ENCODE assay signal across 24 cellular contexts in genomic region chr11:1403721-1404460, GRCh38. TPM values are rescaled to one million over a fixed set of nuclear protein-coding genes. Genes with fewer than 3 reads are reported as not detected.
"Had no signal": no experiment of that assay in that cellular context is flagged by ENCODE, and none has a peak within 500 bp of the region (broad histone marks: within the 10 kb centered on the region; RNA-seq: fewer than 3 reads in every experiment).

No MANE protein-coding gene starts in this region.

- H3K27ac ChIP-seq: gastrocnemius medialis, heart right ventricle, neural progenitor cell, prostate gland, right atrium auricular region, sigmoid colon, stomach, thyroid gland, vagina had no signal

- DNase-seq: cortex of kidney; effector CD4-positive, alpha-beta T cell; foreskin fibroblast; gastrocnemius medialis; hippocampal formation; immature natural killer cell; islet precursor cell; nucleus accumbens; sigmoid colon; stimulated activated CD4-positive, alpha-beta T cell treated with anti-CD3 and anti-CD28 coated beads, Interleukin-2, amount 100 ng/mL, for 24 hours; stimulated activated CD4-positive, alpha-beta T cell treated with anti-CD3 and anti-CD28 coated beads, Interleukin-4, amount 100 ng/mL, for 24 hours; stimulated activated naive CD4-positive, alpha-beta T cell treated with Interleukin-2 at 50 U/mL for 16 hours; stomach; thyroid gland; trophoblast cell had no signal

- H3K36me3 ChIP-seq: gastrocnemius medialis, heart right ventricle, neural progenitor cell, prostate gland, right atrium auricular region, sigmoid colon, stomach, thyroid gland, vagina had no signal

- H3K4me3 ChIP-seq: gastrocnemius medialis, heart right ventricle, lung, neural progenitor cell, prostate gland, right atrium auricular region, sigmoid colon, stomach, thyroid gland, vagina had no signal

- H3K4me1 ChIP-seq: gastrocnemius medialis, neural progenitor cell, prostate gland, thyroid gland, vagina had no signal

- H3K27me3 ChIP-seq: neural progenitor cell, right atrium auricular region, thyroid gland, vagina had no signal

- H3K9ac ChIP-seq: neural progenitor cell had no signal

- H3K4me2 ChIP-seq: neural progenitor cell had no signal

- H3K9me3 ChIP-seq: gastrocnemius medialis, heart right ventricle, prostate gland, right atrium auricular region, sigmoid colon, stomach, thyroid gland, vagina had no signal

- ATAC-seq: gastrocnemius medialis; heart right ventricle; left lobe of liver; stimulated activated effector memory CD8-positive, alpha-beta T cell treated with anti-CD3 and anti-CD28 coated beads, Interleukin-12 subunit alpha, Interleukin-12 subunit beta, amount 100 ng/mL, for 72 hours had no signal

RNA-seq across cellular contexts. Expression of gene BRSK2, which starts 14.2 kb away (rescaled TPM):
- polyA plus RNA-seq: liver had no signal
